In genomic region chr12:91422107-91422506, GRCh38 we compare ENCODE assay signal across 15 cellular contexts.
DNase-seq lines count a peak whose midpoint lies in the region; ATAC-seq, FAIRE-seq and TF ChIP-seq lines count a peak whose summit lies in the region.
"Had no signal": no experiment of that assay in that cellular context is flagged by ENCODE, and none has a peak within 500 bp of the region (broad histone marks: within the 10 kb centered on the region; RNA-seq: fewer than 3 reads in every experiment).

No MANE protein-coding gene starts in this region.

- intact Hi-C loops in sciatic nerve (cut with DNase I) = no loop called here
- intact Hi-C loops in vagina (cut with DNase I) = no loop called here

- peaks cover 15% of the 10 kb centered on the region for H3K4me1 Mint-ChIP-seq in GM23338

- H3K36me3 Mint-ChIP-seq in GM23338 (ENCODE audit: low read depth) = no peaks in the 10 kb centered on the region

- H2AFZ ChIP-seq in GM23338 = peak overlapping the region; percentile 36; the same call in 1 of the 2 replicates

- no peak overlapping the region for H3K4me3 Mint-ChIP-seq in GM23338

- H3F3A ChIP-seq in GM23338 (replicated peaks; ENCODE audit: low read depth) = no peaks in the 10 kb centered on the region

- no peak for TF ChIP-seq POLR2A in GM12892 (IDR thresholded peaks at IDR 0.05; ENCODE audit: low read depth, low read length)
- no peak for TF ChIP-seq POLR2A in vagina (IDR thresholded peaks at IDR 0.05)

- H3K27me3 ChIP-seq in GM23338 (ENCODE audit: insufficient read depth) (no peaks in the 10 kb centered on the region), vagina (no peaks in the 10 kb centered on the region)
- H3K27me3 ChIP-seq: BLaER1, SJSA1 had no signal

- no peak overlapping the region for H3K27ac ChIP-seq in GM23338 (ENCODE audit: low read depth)
- H3K27ac ChIP-seq in vagina = no peak overlapping the region
- H3K27ac ChIP-seq: BLaER1, RWPE1, SJSA1 had no signal

- ATAC-seq in GM23338 (no peak), sciatic nerve (peak; percentile 48)

- no peaks in the 10 kb centered on the region for H4K20me1 ChIP-seq in GM23338 (replicated peaks; ENCODE audit: insufficient read depth)
- H4K20me1 ChIP-seq: BLaER1 had no signal

- no peaks in the 10 kb centered on the region for H3K9me3 Mint-ChIP-seq in GM23338

- H3K4me3 ChIP-seq in GM23338 (no peak overlapping the region), vagina (no peak overlapping the region)
- H3K4me3 ChIP-seq: BLaER1, SJSA1 had no signal

- H3K4me1 ChIP-seq in GM23338 (ENCODE audit: insufficient read depth) (peaks cover 13% of the 10 kb centered on the region), vagina (peaks cover 9% of the 10 kb centered on the region)
- H3K4me1 ChIP-seq: BLaER1 had no signal

- H3K36me3 ChIP-seq in GM23338 (ENCODE audit: insufficient read depth) (no peaks in the 10 kb centered on the region), vagina (no peaks in the 10 kb centered on the region)
- H3K36me3 ChIP-seq: BLaER1, SJSA1 had no signal

- H3K9me3 ChIP-seq in vagina = no peaks in the 10 kb centered on the region
- H3K9me3 ChIP-seq: BLaER1, SJSA1 had no signal

- H3K4me2 ChIP-seq in GM23338 = no peak overlapping the region
- H3K4me2 ChIP-seq: BLaER1 had no signal

- no peaks in the 10 kb centered on the region for H3K79me2 ChIP-seq in GM23338 (replicated peaks; ENCODE audit: insufficient read depth)

- DNase-seq in DMS53 treated with DMSO at 0.1 percent for 48 hours (lab: John Stamatoyannopoulos, UW; ENCODE audit: unreplicated experiment) (peak; percentile 26), GM23338 (ENCODE audit: low spot score) (no peak), cerebellum (ENCODE audit: low spot score) (peak; percentile 17), sciatic nerve (ENCODE audit: low spot score) (no peak), GM12892 (ENCODE audit: insufficient read length) (no peak), NCI-H2107 treated with DMSO at 0.1 percent for 48 hours (lab: John Stamatoyannopoulos, UW; ENCODE audit: unreplicated experiment) (no peak), vagina (ENCODE audit: extremely low spot score in 2 of 2) (no peak)
- DNase-seq: GOT3, NCI-H2107, NCI-H446 treated with DMSO at 0.1 percent for 48 hours had no signal

- no peak overlapping the region for H3K27ac Mint-ChIP-seq in GM23338

- H3K27me3 Mint-ChIP-seq in GM23338 (ENCODE audit: insufficient read depth, low read depth, poor library complexity) = peaks cover 2% of the 10 kb centered on the region

- TF ChIP-seq CTCF in GM23338 (conservative IDR thresholded peaks at IDR 0.05; ENCODE audit: low read depth in 2 of 2) (no peak), vagina (IDR thresholded peaks at IDR 0.05) (no peak)

- FAIRE-seq in GM12892 (lab: Jason Lieb, UNC) = no peak
- FAIRE-seq: G401.6, HTR-8/SVneo had no signal

- H3K9me2 ChIP-seq in GM23338 (ENCODE audit: insufficient read depth) = no peaks in the 10 kb centered on the region

TF ChIP-seq in GM23338, 12 proteins besides CTCF, POLR2A, EP300 and RAD21:
- TF ChIP-seq REST (IDR thresholded peaks at IDR 0.05; ENCODE audit: unreplicated experiment) (no peak), NANOG (IDR thresholded peaks at IDR 0.05; ENCODE audit: borderline replicate concordance) (no peak), JUNB (IDR thresholded peaks at IDR 0.05; ENCODE audit: unreplicated experiment) (no peak), EZH2 (IDR thresholded peaks at IDR 0.05; ENCODE audit: low read depth, unreplicated experiment) (no peak), EZH2phosphoT487 (IDR thresholded peaks at IDR 0.05; ENCODE audit: unreplicated experiment) (no peak)

Comparison
In these comparisons a context has a peak if more than half of its experiments do, and no peak if none do; other contexts are left out.
1. DNase-seq: peak in DMS53 treated with DMSO at 0.1 percent for 48 hours (single experiment) and cerebellum (single experiment); none in GM23338 (single experiment), sciatic nerve (single experiment), GM12892 (single experiment), NCI-H2107 treated with DMSO at 0.1 percent for 48 hours (single experiment) and vagina (0 of 2).